Comparison of ENCODE assay signal across 7 cellular contexts in genomic region chr1:117929340-117930172, GRCh38. TPM values are rescaled to one million over a fixed set of nuclear protein-coding genes. Genes with fewer than 3 reads are reported as not detected.
DNase-seq lines count a peak whose midpoint lies in the region; ATAC-seq and TF ChIP-seq lines count a peak whose summit lies in the region.

Gene GDAP2, minus strand, starts transcription at chr1:117929621. Its CDS starts 9,264 bp downstream, at chr1:117920357.
Gene WDR3, plus strand, starts transcription at chr1:117929739. Its CDS starts 3,581 bp downstream, at chr1:117933320.

- H3K4me2 ChIP-seq in hepatocyte, result peak within 1 kb of the TSS; percentile 86

- H4K20me1 ChIP-seq in hepatocyte (ENCODE audit: insufficient read depth, poor library complexity, severe bottlenecking), result no peaks in the 10 kb centered on the region

- no peaks in the 10 kb centered on the region for H3K9me2 ChIP-seq in hepatocyte (replicated peaks; ENCODE audit: insufficient read depth)

- H3K9me3 ChIP-seq in hepatocyte (ENCODE audit: low read depth), result no peaks in the 10 kb centered on the region

- DNase-seq in NCI-H2081 (lab: John Stamatoyannopoulos, UW) (peak; percentile 89 to 95), T1000 (lab: John Stamatoyannopoulos, UW) (peak; percentile 93), astrocyte of the hippocampus (ENCODE audit: low read depth, low spot score) (peak; percentile 99), hepatocyte (ENCODE audit: low spot score) (peak; percentile 98), renal cortical epithelial cell (ENCODE audit: low read depth) (peak; percentile 96)

- peak within 1 kb of the TSS; percentile 64 for H3K4me3 ChIP-seq in hepatocyte

- H2AFZ ChIP-seq in hepatocyte, result peak within 1 kb of the TSS; percentile 92

- H3K27me3 ChIP-seq in hepatocyte, result no peaks in the 10 kb centered on the region

- peak within 1 kb of the TSS; percentile 88 for H3K27ac ChIP-seq in hepatocyte

- WGBS in hepatocyte (ENCODE audit: low lambda C conversion rate, missing lambda C conversion rate), result under 1% methylated on average over 60 of the region's 64 CpGs

- no peaks in the 10 kb centered on the region for H3K36me3 ChIP-seq in hepatocyte (replicated peaks; ENCODE audit: insufficient read depth, low read depth)

- peaks cover 86% of the 10 kb centered on the region for H3K79me2 ChIP-seq in hepatocyte

- no peak for TF ChIP-seq CTCF in hepatocyte (IDR thresholded peaks at IDR 0.05; ENCODE audit: poor library complexity)

- peaks cover 18% of the 10 kb centered on the region for H3K4me1 ChIP-seq in hepatocyte (ENCODE audit: insufficient read depth)

- ATAC-seq in GM18508 (IDR thresholded peaks at IDR 0.05; ENCODE audit: insufficient read depth, unreplicated experiment), result peak; percentile 87
- peak; percentile 96 for ATAC-seq in HG03025 (IDR thresholded peaks at IDR 0.05; ENCODE audit: low FRiP score, unreplicated experiment)

RNA-seq across cellular contexts. Expression of gene GDAP2, which starts in this region (rescaled TPM):
- total RNA-seq in hepatocyte (33.3 and 40.9 TPM in 2 replicates), renal cortical epithelial cell (17.0 and 38.1 TPM in 2 replicates)
- 11.3 and 17.3 TPM in 2 replicates for polyA plus RNA-seq in hepatocyte

RNA-seq across cellular contexts. Expression of gene WDR3, which starts in this region (rescaled TPM):
- total RNA-seq in hepatocyte, result 24.3 and 30.9 TPM in 2 replicates
- 18.6 and 20.7 TPM in 2 replicates for polyA plus RNA-seq in hepatocyte
- total RNA-seq in renal cortical epithelial cell, result 20.5 and 47.1 TPM in 2 replicates

Comparison
In these comparisons a context has a peak if more than half of its experiments do, and no peak if none do; other contexts are left out.
1. Peak in every context shown above with its lines: DNase-seq, ATAC-seq, H3K4me3 ChIP-seq and H3K27ac ChIP-seq.